ENCODE assay signal across 8 cellular contexts in the genomic region with DNA sequence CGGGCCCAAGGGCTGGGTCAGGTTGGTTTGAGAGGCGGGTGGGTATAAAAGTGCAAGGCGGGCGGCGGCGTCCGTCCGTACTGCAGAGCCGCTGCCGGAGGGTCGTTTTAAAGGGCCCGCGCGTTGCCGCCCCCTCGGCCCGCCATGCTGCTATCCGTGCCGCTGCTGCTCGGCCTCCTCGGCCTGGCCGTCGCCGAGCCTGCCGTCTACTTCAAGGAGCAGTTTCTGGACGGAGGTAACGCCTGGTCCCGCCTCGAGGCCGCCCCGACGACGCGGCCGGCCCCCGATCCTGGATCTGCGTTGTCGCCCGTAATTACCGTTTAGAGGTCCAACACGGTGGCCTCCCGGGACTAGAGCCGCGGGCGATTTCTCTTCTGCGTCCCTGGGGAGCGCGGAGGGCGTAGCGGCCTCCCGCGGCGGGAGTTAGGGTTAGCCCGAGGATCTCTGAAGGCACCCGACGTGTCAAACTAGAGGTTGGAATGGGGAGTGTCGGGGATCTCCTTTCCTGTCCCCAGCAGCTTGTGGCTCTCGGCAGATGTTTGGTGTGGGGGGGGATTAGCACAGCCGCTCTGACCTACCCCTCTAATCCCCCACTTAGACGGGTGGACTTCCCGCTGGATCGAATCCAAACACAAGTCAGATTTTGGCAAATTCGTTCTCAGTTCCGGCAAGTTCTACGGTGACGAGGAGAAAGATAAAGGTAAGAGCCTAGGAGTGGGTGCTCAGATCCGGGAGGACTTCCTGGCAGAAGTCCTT. TPM values are rescaled to one million over a fixed set of nuclear protein-coding genes. Genes with fewer than 3 reads are reported as not detected.
DNase-seq lines count a peak whose midpoint lies in the region; ATAC-seq and TF ChIP-seq lines count a peak whose summit lies in the region.

TSS of gene CALR (plus strand) at position 74 of the 756 bp plus-strand sequence. CDS start at position 145, 71 bp downstream.

- in situ Hi-C loops in HAP-1 (cut with MboI; ENCODE audit: low sequenced_read_pairs) = no loop called here

- peaks cover 62% of the 10 kb centered on the region for H3F3A ChIP-seq in DOHH2 (ENCODE audit: control insufficient read depth, insufficient read depth)

- peaks cover 40% of the 10 kb centered on the region for H3K79me2 ChIP-seq in DOHH2 (ENCODE audit: control insufficient read depth, low read length)

- H3K9me2 ChIP-seq in DOHH2 (replicated peaks; ENCODE audit: control insufficient read depth, low read length) = no peaks in the 10 kb centered on the region

- intact Hi-C loops in colonic mucosa (cut with DNase I) = no loop called here
- intact Hi-C loops in right lobe of liver (cut with DNase I) = loop anchor here in 1 of 2 donors (10.0 kb wide), 1 partner anchor 54 kb away; the partner anchor contains the start of genes DNASE2 and KLF1
- intact Hi-C loops in testis (cut with DNase I; ENCODE audit: low total_unique reads) = no loop called here

- ATAC-seq in right lobe of liver = peak in 3 of 4 donors; percentile 1 to 7 (median 2)
- no peak for ATAC-seq in HG03196 (IDR thresholded peaks at IDR 0.05; ENCODE audit: unreplicated experiment)

- H3K4me2 ChIP-seq in DOHH2 (ENCODE audit: low read length) = peak within 1 kb of the TSS; percentile 88

- H4K20me1 ChIP-seq in DOHH2 (ENCODE audit: control insufficient read depth, insufficient read depth, low read depth, low read length) = peaks cover 22% of the 10 kb centered on the region

- H3K27ac ChIP-seq in DOHH2 (ENCODE audit: low read depth, low read length) (peak within 1 kb of the TSS; percentile 95), colonic mucosa (peak within 1 kb of the TSS; percentile 96), right lobe of liver (peak within 1 kb of the TSS; percentile 77 to 92 (median 81)), testis (peak within 1 kb of the TSS; percentile 83)

- peaks cover 64% of the 10 kb centered on the region for H3K4me1 ChIP-seq in DOHH2 (ENCODE audit: control insufficient read depth, low read length)
- H3K4me1 ChIP-seq in HAP-1 = peaks cover 30% of the 10 kb centered on the region
- peaks cover 19% of the 10 kb centered on the region for H3K4me1 ChIP-seq in colonic mucosa
- peaks cover 0 to 45% (median 11%) of the 10 kb centered on the region in 4 donors for H3K4me1 ChIP-seq in right lobe of liver
- peaks cover 21% of the 10 kb centered on the region for H3K4me1 ChIP-seq in testis

- TF ChIP-seq POLR2A in right lobe of liver (IDR thresholded peaks at IDR 0.05) (peak; percentile 100), testis (IDR thresholded peaks at IDR 0.05) (peak; percentile 99)

- H3K36me3 ChIP-seq in DOHH2 (ENCODE audit: control insufficient read depth, low read length) (peaks cover 52% of the 10 kb centered on the region), HAP-1 (replicated peaks) (peaks cover 53% of the 10 kb centered on the region), colonic mucosa (peaks cover 30% of the 10 kb centered on the region), right lobe of liver (peaks cover 7 to 46% (median 31%) of the 10 kb centered on the region in 4 donors), testis (ENCODE audit: low read depth, missing control alignments) (no peaks in the 10 kb centered on the region)

- H3K9me3 ChIP-seq in DOHH2 (ENCODE audit: control insufficient read depth, insufficient read depth, low read length) (no peaks in the 10 kb centered on the region), HAP-1 (no peaks in the 10 kb centered on the region), colonic mucosa (no peaks in the 10 kb centered on the region), right lobe of liver (no peaks in the 10 kb centered on the region), testis (no peaks in the 10 kb centered on the region)

- WGBS in right lobe of liver (ENCODE audit: insufficient coverage, low coverage, low lambda C conversion rate, missing lambda C conversion rate) = 0% methylated on average over 10 of the region's 67 CpGs
- 0% methylated on average over 37 to 67 of the region's 67 CpGs for WGBS in testis, 2 donors

- TF ChIP-seq CTCF in DOHH2 (IDR thresholded peaks at IDR 0.05; ENCODE audit: low read depth, low read length, poor library complexity, severe bottlenecking) = peak; percentile 26
- no peak for TF ChIP-seq CTCF in colonic mucosa (IDR thresholded peaks at IDR 0.05)
- TF ChIP-seq CTCF in right lobe of liver (IDR thresholded peaks at IDR 0.05) = no peak
- TF ChIP-seq CTCF in testis (IDR thresholded peaks at IDR 0.05) = peak in 1 of 3 experiments; percentile 0

- peak within 1 kb of the TSS; percentile 96 to 99 for H3K9ac ChIP-seq in colonic mucosa (ENCODE audit: low read depth in 2 of 2, low read length in 2 of 2)

- peak in 1 of 2 experiments; percentile 57 for DNase-seq in HAP-1 (ENCODE audit: low spot score in 2 of 2)
- peak; percentile 65 for DNase-seq in RPMI8226
- peak; percentile 46 for DNase-seq in colonic mucosa
- DNase-seq in right lobe of liver = no peak
- DNase-seq in testis = no peak
- no peak for DNase-seq in C1 segment of cervical spinal cord (lab: John Stamatoyannopoulos, UW)

- H3K27me3 ChIP-seq in DOHH2 (ENCODE audit: control insufficient read depth, low read length) = no peaks in the 10 kb centered on the region
- H3K27me3 ChIP-seq in HAP-1 (ENCODE audit: low read depth) = no peaks in the 10 kb centered on the region
- H3K27me3 ChIP-seq in colonic mucosa = no peaks in the 10 kb centered on the region
- H3K27me3 ChIP-seq in right lobe of liver = no peaks in the 10 kb centered on the region
- no peaks in the 10 kb centered on the region for H3K27me3 ChIP-seq in testis

- peak within 1 kb of the TSS; percentile 86 for H3K4me3 ChIP-seq in DOHH2 (ENCODE audit: low read length)
- peak within 1 kb of the TSS; percentile 100 for H3K4me3 ChIP-seq in HAP-1
- H3K4me3 ChIP-seq in colonic mucosa = peak within 1 kb of the TSS; percentile 100
- H3K4me3 ChIP-seq in right lobe of liver = peak within 1 kb of the TSS; percentile 94 to 100 (median 97)
- H3K4me3 ChIP-seq in testis = peak within 1 kb of the TSS; percentile 84 to 98

RNA-seq across cellular contexts. Expression of gene CALR, which starts in this region (rescaled TPM):
- 1,000 to 10,000 TPM in 1 of 2 donors, 100 to 1,000 TPM in 1; 682 to 1,848 TPM for total RNA-seq in colonic mucosa
- 1,000 to 10,000 TPM in 3 of 6 experiments, 100 to 1,000 TPM in 3; 771 to 1,471 (median 1,008) TPM for total RNA-seq in right lobe of liver
- 100 to 1,000 TPM; 389 to 467 TPM for total RNA-seq in testis
- polyA plus RNA-seq in testis (ENCODE audit: insufficient read depth, low read depth, low replicate concordance) = 538 TPM

Comparison
In these comparisons a context has a peak if more than half of its experiments do, and no peak if none do; other contexts are left out.
1. DNase-seq: peak in RPMI8226 (single experiment) and colonic mucosa (single experiment); none in right lobe of liver (0 of 3), testis (single experiment) and C1 segment of cervical spinal cord (0 of 14).
2. Peak in every context shown above with its lines, with median percentiles within 50 percentile points of each other: H3K27ac ChIP-seq and H3K4me3 ChIP-seq.